Comparison of ENCODE assay signal across 8 cellular contexts in genomic region chr9:85741112-85741874, GRCh38. TPM values are rescaled to one million over a fixed set of nuclear protein-coding genes. Genes with fewer than 3 reads are reported as not detected.
DNase-seq lines count a peak whose midpoint lies in the region; ATAC-seq, FAIRE-seq and TF ChIP-seq lines count a peak whose summit lies in the region.

No MANE protein-coding gene starts in this region.

- no TSS peak for BruUV-seq in A673 (replicated peaks; lab: Mats Ljungman, UMichigan)

- intact Hi-C loops in A673 (cut with micrococcal nuclease; ENCODE audit: unreplicated experiment) (no loop called here), cardiac septum (cut with DNase I) (no loop called here), prostate gland (cut with DNase I) (no loop called here)

- TF ChIP-seq CTCF in A673 (conservative IDR thresholded peaks at IDR 0.05; ENCODE audit: low read depth, low read length) (no peak), prostate gland (IDR thresholded peaks at IDR 0.05) (no peak)

- CTCF ChIA-PET in A673 (lab: Charles Lee), result interaction anchor here (0.8 kb wide), 1 partner anchor 43 kb away, joined by 3 read pairs; no protein-coding TSS in a partner anchor

- peaks cover 15% of the 10 kb centered on the region for H3K4me1 ChIP-seq in A673 (ENCODE audit: insufficient read depth, low read length, poor library complexity, severe bottlenecking)
- no peaks in the 10 kb centered on the region for H3K4me1 ChIP-seq in prostate gland (replicated peaks)

- no peaks in the 10 kb centered on the region for H3K9me3 ChIP-seq in A673 (ENCODE audit: low read depth, low read length, poor library complexity, severe bottlenecking)
- H3K9me3 ChIP-seq in prostate gland, result no peaks in the 10 kb centered on the region

- H3K27ac ChIP-seq in A673 (ENCODE audit: low read depth, low read length, poor library complexity, severe bottlenecking) (peak overlapping the region; percentile 88), prostate gland (peak overlapping the region; percentile 84 to 86)

- POLR2A ChIA-PET in A673 (lab: Charles Lee; ENCODE audit: low non-redundant PET), result no interaction called here

- H3K4me3 ChIP-seq in A673 (ENCODE audit: low read depth, low read length, poor library complexity, severe bottlenecking) (peak overlapping the region; percentile 98), prostate gland (peak overlapping the region; percentile 81 to 82)

- ATAC-seq in GM18870 (IDR thresholded peaks at IDR 0.05; ENCODE audit: unreplicated experiment), result peak; percentile 51
- ATAC-seq in HG03108 (IDR thresholded peaks at IDR 0.05; ENCODE audit: unreplicated experiment), result peak; percentile 37

- FAIRE-seq in RCC 7860 (lab: Jason Lieb, UNC), result no peak

- TF ChIP-seq POLR2A in prostate gland (IDR thresholded peaks at IDR 0.05), result no peak

- H3K27me3 ChIP-seq in A673 (replicated peaks; ENCODE audit: insufficient read depth, low read depth, low read length, poor library complexity) (no peaks in the 10 kb centered on the region), prostate gland (replicated peaks; ENCODE audit: insufficient read depth) (no peaks in the 10 kb centered on the region)

- DNase-seq in A673 (ENCODE audit: low spot score) (peak; percentile 56), RCC 7860 (ENCODE audit: low spot score) (peak; percentile 11), cardiac septum (ENCODE audit: low spot score) (peak; percentile 76), prostate gland (ENCODE audit: low spot score) (peak; percentile 28), T1000 (lab: John Stamatoyannopoulos, UW) (no peak)
- peak; percentile 68 for DNase-seq in activated naive CD4-positive, alpha-beta T cell treated with anti-CD3 and anti-CD28 coated beads, Interleukin-2, amount 50 U/mL, for 16 hours

- H3K36me3 ChIP-seq in A673 (ENCODE audit: insufficient read depth, low read length, poor library complexity, severe bottlenecking) (no peaks in the 10 kb centered on the region), prostate gland (no peaks in the 10 kb centered on the region)

- under 1% methylated on average over 70 of the region's 74 CpGs for WGBS in prostate gland

RNA-seq across cellular contexts. Expression of gene AGTPBP1, which starts 0.5 kb away (rescaled TPM):
- 24.7 and 27.4 TPM in 2 replicates for total RNA-seq in A673 (2021)
- 39.0 TPM for total RNA-seq in cardiac septum
- 10 to 100 TPM in 1 of 2 donors, 1 to 10 TPM in 1; 10.0 to 10.5 TPM for total RNA-seq in prostate gland
